ENCODE assay signal across 8 cellular contexts in the genomic region with DNA sequence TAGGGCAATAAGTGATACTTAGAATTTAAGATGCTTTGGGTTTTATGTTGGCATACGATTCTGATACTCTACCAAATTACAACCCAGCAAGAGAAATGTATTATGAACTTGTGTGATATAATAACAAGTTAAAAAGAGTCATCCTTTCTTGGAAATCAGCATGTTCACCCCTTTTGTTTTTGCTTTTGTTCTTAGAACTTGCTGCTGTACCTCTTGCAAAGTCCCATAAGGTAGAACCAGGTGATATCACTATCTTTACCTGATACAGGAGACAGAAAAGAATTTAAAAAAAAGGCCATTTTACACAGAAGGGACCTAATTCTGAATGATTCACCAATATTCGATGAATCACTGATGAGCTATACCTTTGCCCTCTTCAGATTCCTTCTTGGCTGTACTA.
"Had no signal": no experiment of that assay in that cellular context is flagged by ENCODE, and none has a peak within 500 bp of the region (broad histone marks: within the 10 kb centered on the region; RNA-seq: fewer than 3 reads in every experiment).

No MANE protein-coding gene starts in this region.

- H3K4me1 ChIP-seq: HAP-1 had no signal

- DNase-seq: GM23248, GOT3, H7, HFFc6 had no signal

- H3K27ac ChIP-seq: GM23248, HL-60 had no signal

- ATAC-seq: HCT116, HepG2 had no signal
